Comparison of ENCODE assay signal across 11 cellular contexts in genomic region chr10:71761105-71761511, GRCh38. TPM values are rescaled to one million over a fixed set of nuclear protein-coding genes. Genes with fewer than 3 reads are reported as not detected.
DNase-seq lines count a peak whose midpoint lies in the region; ATAC-seq and TF ChIP-seq lines count a peak whose summit lies in the region.
"Had no signal": no experiment of that assay in that cellular context is flagged by ENCODE, and none has a peak within 500 bp of the region (broad histone marks: within the 10 kb centered on the region; RNA-seq: fewer than 3 reads in every experiment).

No MANE protein-coding gene starts in this region.

- no peak overlapping the region for H3K4me3 Mint-ChIP-seq in activated naive CD4-positive, alpha-beta T cell treated with anti-CD3 and anti-CD28 coated beads for 36 hours
- peak overlapping the region in 9 of 10 donors; percentile 2 to 89 (median 69) for H3K4me3 Mint-ChIP-seq in naive thymus-derived CD4-positive, alpha-beta T cell

- peak; percentile 30 for ATAC-seq in naive thymus-derived CD4-positive, alpha-beta T cell

- H3K4me1 ChIP-seq in naive thymus-derived CD4-positive, alpha-beta T cell (ENCODE audit: control insufficient read depth in 2 of 2, insufficient read depth in 2 of 2, low read length in 2 of 2) = peaks cover 77 to 87% of the 10 kb centered on the region in 2 donors
- H3K4me1 ChIP-seq in vagina (peaks cover 93% of the 10 kb centered on the region), suprapubic skin (peaks cover 76% of the 10 kb centered on the region)

- no peak for TF ChIP-seq POLR2A in vagina (IDR thresholded peaks at IDR 0.05)
- TF ChIP-seq POLR2A in suprapubic skin (IDR thresholded peaks at IDR 0.05) = no peak

- H3K27ac Mint-ChIP-seq in activated naive CD4-positive, alpha-beta T cell treated with anti-CD3 and anti-CD28 coated beads for 36 hours = peak overlapping the region; percentile 79
- peak overlapping the region; percentile 69 to 99 (median 92) for H3K27ac Mint-ChIP-seq in naive thymus-derived CD4-positive, alpha-beta T cell

- H3K9me3 Mint-ChIP-seq in activated naive CD4-positive, alpha-beta T cell treated with anti-CD3 and anti-CD28 coated beads for 36 hours = no peaks in the 10 kb centered on the region
- H3K9me3 Mint-ChIP-seq in naive thymus-derived CD4-positive, alpha-beta T cell = no peaks in the 10 kb centered on the region
- H3K9me3 Mint-ChIP-seq: IgD-negative memory B cell had no signal

- peaks cover 0 to 63% (median 12%) of the 10 kb centered on the region in 3 experiments for H3K36me3 ChIP-seq in naive thymus-derived CD4-positive, alpha-beta T cell (ENCODE audit: control insufficient read depth in 2 of 3, insufficient read depth in 3 of 3, low read length in 3 of 3)
- H3K36me3 ChIP-seq in vagina = peaks cover 0 to 30% of the 10 kb centered on the region in 2 donors
- peaks cover 11% of the 10 kb centered on the region for H3K36me3 ChIP-seq in suprapubic skin

- peaks cover 34% of the 10 kb centered on the region for H3K36me3 Mint-ChIP-seq in activated naive CD4-positive, alpha-beta T cell treated with anti-CD3 and anti-CD28 coated beads for 36 hours (ENCODE audit: low read depth)
- peaks cover 0 to 37% (median 19%) of the 10 kb centered on the region in 5 donors for H3K36me3 Mint-ChIP-seq in naive thymus-derived CD4-positive, alpha-beta T cell

- no peak for TF ChIP-seq EP300 in suprapubic skin (IDR thresholded peaks at IDR 0.05)

- CTCF ChIA-PET in activated naive CD4-positive, alpha-beta T cell treated with anti-CD3 and anti-CD28 coated beads for 36 hours (lab: Charles Lee) = interaction anchor here (0.9 to 1.8 kb wide), 3 partner anchors 12 to 53 kb away, joined by 3 to 8 read pairs (median 6); partner anchors contain the start of gene VSIR
- CTCF ChIA-PET in naive thymus-derived CD4-positive, alpha-beta T cell (lab: Charles Lee) = interaction anchor here (1.1 to 2.1 kb wide), 3 partner anchors 13 to 53 kb away, joined by 3 to 4 read pairs (median 4); no protein-coding TSS in a partner anchor

- no peak for TF ChIP-seq CTCF in vagina (IDR thresholded peaks at IDR 0.05)
- TF ChIP-seq CTCF in suprapubic skin (IDR thresholded peaks at IDR 0.05) = no peak

- no peak overlapping the region for H3K4me3 ChIP-seq in naive thymus-derived CD4-positive, alpha-beta T cell (ENCODE audit: low read length)
- no peak overlapping the region for H3K4me3 ChIP-seq in vagina
- H3K4me3 ChIP-seq in suprapubic skin = no peak overlapping the region

- DNase-seq in stimulated activated CD4-positive, alpha-beta T cell treated with anti-CD3 and anti-CD28 coated beads, Interleukin-12 subunit alpha, Interleukin-12 subunit beta, amount 100 ng/mL, for 4 hours = peak; percentile 39
- DNase-seq in stimulated activated CD4-positive, alpha-beta T cell treated with anti-CD3 and anti-CD28 coated beads, Interleukin-2, amount 100 ng/mL, for 48 hours = no peak
- peak; percentile 72 for DNase-seq in activated naive CD4-positive, alpha-beta T cell treated with anti-CD3 and anti-CD28 coated beads for 36 hours
- DNase-seq in naive thymus-derived CD4-positive, alpha-beta T cell = peak in 1 of 9 donors; percentile 39
- DNase-seq in vagina (ENCODE audit: extremely low spot score in 2 of 2) = no peak
- no peak for DNase-seq in HuH-7 (ENCODE audit: low spot score)
- no peak for DNase-seq in Ammon's horn (ENCODE audit: low spot score)
- DNase-seq in suprapubic skin (ENCODE audit: low spot score in 2 of 2) = no peak
- DNase-seq: anterior cingulate cortex, midbrain had no signal

- intact Hi-C loops in activated naive CD4-positive, alpha-beta T cell treated with anti-CD3 and anti-CD28 coated beads for 36 hours (cut with micrococcal nuclease) = loop anchor here (10.0 kb wide), 1 partner anchor 404 kb away; no protein-coding TSS in a partner anchor
- intact Hi-C loops in naive thymus-derived CD4-positive, alpha-beta T cell (cut with micrococcal nuclease) = no loop called here
- intact Hi-C loops in vagina (cut with DNase I) = no loop called here

- H3K27me3 Mint-ChIP-seq in activated naive CD4-positive, alpha-beta T cell treated with anti-CD3 and anti-CD28 coated beads for 36 hours (ENCODE audit: low read depth) = no peaks in the 10 kb centered on the region
- no peaks in the 10 kb centered on the region for H3K27me3 Mint-ChIP-seq in naive thymus-derived CD4-positive, alpha-beta T cell
- H3K27me3 Mint-ChIP-seq: IgD-negative memory B cell had no signal

- POLR2A ChIA-PET in naive thymus-derived CD4-positive, alpha-beta T cell (lab: Charles Lee) = interaction anchor here (0.9 to 25.7 kb wide), 3 partner anchors 11 to 35 kb away, joined by 3 to 863 read pairs (median 6); no protein-coding TSS in a partner anchor

- peak overlapping the region; percentile 45 for H3K27ac ChIP-seq in naive thymus-derived CD4-positive, alpha-beta T cell (ENCODE audit: low read depth, low read length)
- H3K27ac ChIP-seq in vagina (peak overlapping the region; percentile 9), suprapubic skin (no peak overlapping the region)

- WGBS in suprapubic skin = 37% methylated on average over 3 of the region's 3 CpGs

- H3K4me1 Mint-ChIP-seq in activated naive CD4-positive, alpha-beta T cell treated with anti-CD3 and anti-CD28 coated beads for 36 hours (ENCODE audit: low read depth) = peaks cover 87% of the 10 kb centered on the region
- peaks cover 69 to 94% (median 84%) of the 10 kb centered on the region in 7 donors for H3K4me1 Mint-ChIP-seq in naive thymus-derived CD4-positive, alpha-beta T cell

- no peaks in the 10 kb centered on the region for H3K27me3 ChIP-seq in naive thymus-derived CD4-positive, alpha-beta T cell (ENCODE audit: control insufficient read depth in 2 of 2, insufficient read depth in 2 of 2, low read length in 2 of 2)
- H3K27me3 ChIP-seq in vagina (no peaks in the 10 kb centered on the region), suprapubic skin (no peaks in the 10 kb centered on the region)

- no peaks in the 10 kb centered on the region for H3K9me3 ChIP-seq in naive thymus-derived CD4-positive, alpha-beta T cell (ENCODE audit: control insufficient read depth in 2 of 3, low read length in 3 of 3)
- H3K9me3 ChIP-seq in vagina (no peaks in the 10 kb centered on the region), suprapubic skin (no peaks in the 10 kb centered on the region)

RNA-seq across cellular contexts. Expression of gene VSIR, which starts 12.2 kb away (rescaled TPM):
- total RNA-seq in activated naive CD4-positive, alpha-beta T cell treated with anti-CD3 and anti-CD28 coated beads for 36 hours = 10 to 100 TPM; 52.0 to 55.5 TPM
- total RNA-seq in naive thymus-derived CD4-positive, alpha-beta T cell = 100 to 1,000 TPM in 3 of 5 experiments, 10 to 100 TPM in 2; 91.1 to 271 (median 101) TPM
- polyA plus RNA-seq in naive thymus-derived CD4-positive, alpha-beta T cell = 100 to 1,000 TPM; 220 to 300 TPM
- total RNA-seq in vagina (96.5 TPM), suprapubic skin (10 to 100 TPM; 16.3 to 50.7 (median 33.6) TPM)

RNA-seq across cellular contexts. Expression of gene C10orf105, which starts 41.5 kb away (rescaled TPM):
- under 1 TPM; 0.32 to 0.36 TPM for total RNA-seq in activated naive CD4-positive, alpha-beta T cell treated with anti-CD3 and anti-CD28 coated beads for 36 hours
- 1 to 10 TPM in 1 of 5 experiments, under 1 TPM in 4; 0.13 to 1.0 (median 0.19) TPM for total RNA-seq in naive thymus-derived CD4-positive, alpha-beta T cell
- not detected for polyA plus RNA-seq in naive thymus-derived CD4-positive, alpha-beta T cell
- total RNA-seq in vagina (0.49 TPM), suprapubic skin (under 1 TPM in 2 of 4 donors, not detected in 2; 0.17 to 0.48 TPM)
- polyA plus RNA-seq: IgD-negative memory B cell had no signal

Comparison
In these comparisons a context has a peak if more than half of its experiments do, and no peak if none do; other contexts are left out.
1. DNase-seq: peak in stimulated activated CD4-positive, alpha-beta T cell treated with anti-CD3 and anti-CD28 coated beads, Interleukin-12 subunit alpha, Interleukin-12 subunit beta, amount 100 ng/mL, for 4 hours (single experiment) and activated naive CD4-positive, alpha-beta T cell treated with anti-CD3 and anti-CD28 coated beads for 36 hours (single experiment); none in stimulated activated CD4-positive, alpha-beta T cell treated with anti-CD3 and anti-CD28 coated beads, Interleukin-2, amount 100 ng/mL, for 48 hours (0 of 2), vagina (0 of 2), HuH-7 (single experiment), Ammon's horn (single experiment) and suprapubic skin (0 of 2).